ENCODE assay signal across 11 cellular contexts in genomic region chr12:69987453-69988102, GRCh38.
A peak's percentile ranks its signal among the peaks of the same experiment; 100 is the strongest.
DNase-seq lines count a peak whose midpoint lies in the region; ATAC-seq and TF ChIP-seq lines count a peak whose summit lies in the region.
"Had no signal": no experiment of that assay in that cellular context is flagged by ENCODE, and none has a peak within 500 bp of the region (broad histone marks: within the 10 kb centered on the region; RNA-seq: fewer than 3 reads in every experiment).

No MANE protein-coding gene starts in this region.

- no peak overlapping the region for H3K4me3 Mint-ChIP-seq in stimulated activated naive CD8-positive, alpha-beta T cell treated with anti-CD3 and anti-CD28 coated beads, Interleukin-15, amount 100 ng/mL, for 72 hours

- peaks cover 0 to 4% of the 10 kb centered on the region in 2 donors for H3K9me3 Mint-ChIP-seq in stimulated activated naive CD8-positive, alpha-beta T cell treated with anti-CD3 and anti-CD28 coated beads, Interleukin-15, amount 100 ng/mL, for 72 hours

- intact Hi-C loops in right lobe of liver (cut with DNase I): no loop called here

- H3K4me1 ChIP-seq in right lobe of liver: no peaks in the 10 kb centered on the region

- H3K4me3 ChIP-seq in right lobe of liver: no peak overlapping the region
- H3K4me3 ChIP-seq: ovary had no signal

- H3K27ac Mint-ChIP-seq in stimulated activated naive CD8-positive, alpha-beta T cell treated with anti-CD3 and anti-CD28 coated beads, Interleukin-15, amount 100 ng/mL, for 72 hours: no peak overlapping the region

- DNase-seq in A172 (ENCODE audit: low spot score) (peak; percentile 85), dedifferentiated amniotic fluid mesenchymal stem cell (ENCODE audit: extremely low spot score) (peak; percentile 89), right lobe of liver (no peak)
- no peak for DNase-seq in stimulated activated naive CD8-positive, alpha-beta T cell treated with anti-CD3 and anti-CD28 coated beads, Interleukin-15, amount 100 ng/mL, for 72 hours
- DNase-seq: cortex of kidney, ovary had no signal

- H3K27me3 ChIP-seq in right lobe of liver: no peaks in the 10 kb centered on the region
- H3K27me3 ChIP-seq: ovary had no signal

- no peaks in the 10 kb centered on the region for H3K9me3 ChIP-seq in right lobe of liver
- H3K9me3 ChIP-seq: ovary had no signal

- H3K27ac ChIP-seq in right lobe of liver: peak overlapping the region in 1 of 3 donors; percentile 2
- H3K27ac ChIP-seq: C4-2B, ovary had no signal

- no peak for TF ChIP-seq EP300 in Ishikawa (IDR thresholded peaks at IDR 0.05; ENCODE audit: borderline replicate concordance)

- ATAC-seq in right lobe of liver: peak in 3 of 4 donors; percentile 27 to 84 (median 42)
- ATAC-seq in HG03045 (IDR thresholded peaks at IDR 0.05; ENCODE audit: unreplicated experiment): no peak
- no peak for ATAC-seq in stimulated activated naive CD8-positive, alpha-beta T cell treated with anti-CD3 and anti-CD28 coated beads, Interleukin-15, amount 100 ng/mL, for 72 hours
- no peak for ATAC-seq in HG03108 (IDR thresholded peaks at IDR 0.05; ENCODE audit: unreplicated experiment)
- ATAC-seq in HG03571 (IDR thresholded peaks at IDR 0.05; ENCODE audit: unreplicated experiment): no peak

- H3K27me3 Mint-ChIP-seq in stimulated activated naive CD8-positive, alpha-beta T cell treated with anti-CD3 and anti-CD28 coated beads, Interleukin-15, amount 100 ng/mL, for 72 hours: peaks cover 8% of the 10 kb centered on the region

- no peak for TF ChIP-seq CTCF in right lobe of liver (IDR thresholded peaks at IDR 0.05)

- 10% methylated on average over 2 of the region's 2 CpGs for WGBS in right lobe of liver (ENCODE audit: insufficient coverage, low coverage, low lambda C conversion rate, missing lambda C conversion rate)

- H3K4me1 Mint-ChIP-seq in stimulated activated naive CD8-positive, alpha-beta T cell treated with anti-CD3 and anti-CD28 coated beads, Interleukin-15, amount 100 ng/mL, for 72 hours: no peaks in the 10 kb centered on the region

- no peak for TF ChIP-seq RAD21 in Ishikawa (IDR thresholded peaks at IDR 0.05; ENCODE audit: low read depth)

- TF ChIP-seq POLR2A in right lobe of liver (IDR thresholded peaks at IDR 0.05): no peak

- H3K36me3 ChIP-seq in right lobe of liver: no peaks in the 10 kb centered on the region
- H3K36me3 ChIP-seq: ovary had no signal

TF ChIP-seq in Ishikawa, 13 proteins besides CTCF, POLR2A, EP300 and RAD21:
- TF ChIP-seq TEAD4 (IDR thresholded peaks at IDR 0.05): peak; percentile 70
- 0 out of 2 replicates have a peak, but pooled peaks have one; percentile 25 for TF ChIP-seq CEBPB (IDR thresholded peaks at IDR 0.05)
- no peak for TF ChIP-seq ZBTB7A (IDR thresholded peaks at IDR 0.05; ENCODE audit: low read depth)
TF ChIP-seq in Ishikawa: peak in this region for 2.

Comparison
In these comparisons a context has a peak if more than half of its experiments do, and no peak if none do; other contexts are left out.
1. DNase-seq: peak in A172 (single experiment) and dedifferentiated amniotic fluid mesenchymal stem cell (single experiment); none in right lobe of liver (0 of 3) and stimulated activated naive CD8-positive, alpha-beta T cell treated with anti-CD3 and anti-CD28 coated beads, Interleukin-15, amount 100 ng/mL, for 72 hours (0 of 2).
2. ATAC-seq: peak in right lobe of liver (3 of 4); none in HG03045 (single experiment), stimulated activated naive CD8-positive, alpha-beta T cell treated with anti-CD3 and anti-CD28 coated beads, Interleukin-15, amount 100 ng/mL, for 72 hours (single experiment), HG03108 (single experiment) and HG03571 (single experiment).